ENCODE assay signal across 26 cellular contexts in the genomic region with DNA sequence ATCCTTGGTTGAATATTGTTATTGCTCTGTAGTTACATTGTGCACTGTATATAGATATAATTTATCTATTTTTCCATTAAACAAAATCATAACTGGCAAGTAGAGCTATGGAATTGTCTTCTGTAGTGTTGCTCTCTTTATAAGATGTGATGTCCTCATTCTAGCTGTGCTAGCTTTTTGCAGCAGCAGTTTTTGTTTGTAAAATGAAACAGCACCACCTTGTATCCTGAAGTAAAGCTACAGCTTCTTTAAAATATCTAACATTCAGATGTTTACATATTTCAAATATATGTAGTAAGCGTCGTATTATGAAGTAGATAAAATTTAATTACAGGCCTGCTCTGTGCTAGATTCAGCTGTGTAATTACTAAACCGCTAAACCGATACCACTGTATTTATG.
DNase-seq lines count a peak whose midpoint lies in the region; FAIRE-seq and TF ChIP-seq lines count a peak whose summit lies in the region.
"Had no signal": no experiment of that assay in that cellular context is flagged by ENCODE, and none has a peak within 500 bp of the region (broad histone marks: within the 10 kb centered on the region; RNA-seq: fewer than 3 reads in every experiment).

No MANE protein-coding gene starts in this region.

- H3K9me3 ChIP-seq in small intestine (ENCODE audit: control insufficient read depth, low read depth): no peaks in the 10 kb centered on the region
- H3K9me3 ChIP-seq: body of pancreas, heart right ventricle, mucosa of descending colon, psoas muscle, tibial nerve had no signal

- H3K4me3 ChIP-seq in LNCaP clone FGC (ENCODE audit: low read depth, low read length) (no peak overlapping the region), small intestine (ENCODE audit: low read depth in 1 of 2, low read length in 2 of 2) (no peak overlapping the region)
- H3K4me3 ChIP-seq: body of pancreas, heart right ventricle, mucosa of descending colon, psoas muscle, tibial nerve had no signal

- peak; percentile 14 for DNase-seq in COR-L47 (lab: John Stamatoyannopoulos, UW)
- no peak for DNase-seq in LNCaP clone FGC (ENCODE audit: low read depth)
- DNase-seq in RKO (ENCODE audit: low spot score): peak; percentile 4
- DNase-seq in fibroblast of the conjunctiva (ENCODE audit: low read depth): peak; percentile 31
- no peak for DNase-seq in KBM-7
- no peak for DNase-seq in NCI-H510A treated with DMSO at 0.1 percent for 48 hours (lab: John Stamatoyannopoulos, UW)
- DNase-seq in small intestine: no peak
- no peak for DNase-seq in HUDEP-2 (lab: John Stamatoyannopoulos, UW; ENCODE audit: unreplicated experiment in 76 of 76)
- DNase-seq: activated CD4-positive, alpha-beta T cell treated with anti-CD3 and anti-CD28 coated beads for 4 hours; activated naive CD8-positive, alpha-beta T cell treated with anti-CD3 and anti-CD28 coated beads, Interleukin-2, amount 10 ng/mL, durations not matched to agents 7 days and 5 days; body of pancreas; CD4-positive, CD25-positive, alpha-beta regulatory T cell; cortex of kidney; DMS79 treated with DMSO at 0.1 percent for 48 hours; heart right ventricle; immature natural killer cell; left ventricle myocardium superior; mucosa of descending colon; NCI-H1105 treated with DMSO at 0.1 percent for 48 hours; psoas muscle; stimulated activated naive CD8-positive, alpha-beta T cell treated with anti-CD3 and anti-CD28 coated beads, Interleukin-15, Interleukin-2, amounts not matched to agents 100 U/mL and 50 U/mL, for 24 hours; T-cell had no signal

- H3K4me1 ChIP-seq in small intestine (ENCODE audit: control insufficient read depth in 2 of 2, insufficient read depth in 1 of 2, low read depth in 1 of 2, low read length in 1 of 2): no peaks in the 10 kb centered on the region
- H3K4me1 ChIP-seq: body of pancreas, heart right ventricle, psoas muscle, tibial nerve had no signal

- peak; percentile 32; the same call in 1 of the 2 replicates for TF ChIP-seq CTCF in LNCaP clone FGC (IDR thresholded peaks at IDR 0.05; ENCODE audit: control insufficient read depth, extremely low read depth, insufficient read depth)

- H3K36me3 ChIP-seq in small intestine (ENCODE audit: control insufficient read depth in 2 of 2, insufficient read depth in 2 of 2, low read length in 2 of 2): no peaks in the 10 kb centered on the region
- H3K36me3 ChIP-seq: heart right ventricle, tibial nerve had no signal

- in situ Hi-C loops in KBM-7 (cut with MboI; ENCODE audit: low pct_unique_long_range_greater_than_20kb, low sequenced_read_pairs): no loop called here

- 81 to 93% (median 92%) methylated on average over 4 of the region's 4 CpGs for WGBS in small intestine, 3 donors

- FAIRE-seq in small intestine (lab: Jason Lieb, UNC): no peak
- FAIRE-seq: H1, TTC549 had no signal

- H3K27ac ChIP-seq in small intestine (ENCODE audit: low read depth in 1 of 2, low read length in 1 of 2): no peak overlapping the region
- H3K27ac ChIP-seq: body of pancreas, heart right ventricle, KMS-11, psoas muscle, tibial nerve had no signal

- H3K27me3 ChIP-seq in small intestine (ENCODE audit: control insufficient read depth in 2 of 2, insufficient read depth in 2 of 2, low read length in 2 of 2): no peaks in the 10 kb centered on the region
- H3K27me3 ChIP-seq: body of pancreas, heart right ventricle, tibial nerve had no signal

Comparison
In these comparisons a context has a peak if more than half of its experiments do, and no peak if none do; other contexts are left out.
1. DNase-seq: peak in COR-L47 (single experiment), RKO (single experiment) and fibroblast of the conjunctiva (single experiment); none in LNCaP clone FGC (single experiment), KBM-7 (single experiment), NCI-H510A treated with DMSO at 0.1 percent for 48 hours (single experiment), small intestine (single experiment) and HUDEP-2 (0 of 76).